Comparison of ENCODE assay signal across 22 cellular contexts in genomic region chr9:3520564-3520963, GRCh38. TPM values are rescaled to one million over a fixed set of nuclear protein-coding genes. Genes with fewer than 3 reads are reported as not detected.
DNase-seq lines count a peak whose midpoint lies in the region; ATAC-seq, FAIRE-seq and TF ChIP-seq lines count a peak whose summit lies in the region.
"Had no signal": no experiment of that assay in that cellular context is flagged by ENCODE, and none has a peak within 500 bp of the region (broad histone marks: within the 10 kb centered on the region; RNA-seq: fewer than 3 reads in every experiment).

No MANE protein-coding gene starts in this region.

- WGBS in GM12878 (ENCODE audit: insufficient coverage, insufficient replicate concordance, low lambda C conversion rate, missing lambda C conversion rate): 100% methylated on average over 4 of the region's 4 CpGs

- no peak for TF ChIP-seq POLR2A in GM12891 (IDR thresholded peaks at IDR 0.05; ENCODE audit: low read depth, low read length)
- TF ChIP-seq POLR2A in GM12878 (IDR thresholded peaks at IDR 0.05; ENCODE audit: low read depth, low read length): no peak

- intact Hi-C loops in CD4-positive, alpha-beta memory T cell (cut with micrococcal nuclease): loop anchor here (10.0 kb wide), 1 partner anchor 1464 kb away; the partner anchor contains the start of gene JAK2
- intact Hi-C loops in GM12878 (cut with micrococcal nuclease; ENCODE audit: unreplicated experiment): loop anchor here (10.0 kb wide), 1 partner anchor 1464 kb away; the partner anchor contains the start of gene JAK2

- no peak for ATAC-seq in GM12878
- no peak for ATAC-seq in GM18520 (IDR thresholded peaks at IDR 0.05; ENCODE audit: unreplicated experiment)
- ATAC-seq: T-cell had no signal

- peaks cover 16% of the 10 kb centered on the region for H3F3A ChIP-seq in neural progenitor cell (ENCODE audit: low read depth)

- no peaks in the 10 kb centered on the region for H3K36me3 ChIP-seq in CD4-positive, alpha-beta memory T cell (ENCODE audit: insufficient read depth, low read length)
- H3K36me3 ChIP-seq in GM12878 (ENCODE audit: control insufficient read depth in 2 of 2, insufficient read depth in 2 of 2, low read length in 1 of 2): 0 out of 4 replicates have a peak, but pooled peaks cover 0 to 5% of the 10 kb centered on the region in 2 experiments
- no peaks in the 10 kb centered on the region for H3K36me3 ChIP-seq in neural progenitor cell
- H3K36me3 ChIP-seq: BE2C, Peyer's patch, SJCRH30 had no signal

- H3K36me3 Mint-ChIP-seq in CD4-positive, alpha-beta memory T cell: peaks cover 3 to 14% of the 10 kb centered on the region in 2 donors
- H3K36me3 Mint-ChIP-seq in neural progenitor cell: peaks cover 18% of the 10 kb centered on the region

- H4K20me1 ChIP-seq in GM12878 (ENCODE audit: control insufficient read depth, insufficient read depth) (no peaks in the 10 kb centered on the region), neural progenitor cell (ENCODE audit: low read depth) (peaks cover 44% of the 10 kb centered on the region)

- peaks cover 82% of the 10 kb centered on the region for H3K79me2 ChIP-seq in GM12878 (ENCODE audit: control insufficient read depth, insufficient read depth, low read length)
- peaks cover 100% of the 10 kb centered on the region for H3K79me2 ChIP-seq in neural progenitor cell (ENCODE audit: low read depth)

- H3K4me2 ChIP-seq in GM12878 (ENCODE audit: control insufficient read depth, insufficient read depth) (peak overlapping the region; percentile 19; the same call in 1 of the 2 replicates), neural progenitor cell (peak overlapping the region; percentile 4)

- no peak for TF ChIP-seq CTCF in GM12878 (IDR thresholded peaks at IDR 0.05 in 2 of 3, conservative IDR thresholded peaks at IDR 0.05 in 1 of 3; ENCODE audit: control insufficient read depth in 2 of 3, extremely low read depth in 1 of 3, insufficient read depth in 1 of 3, low read depth in 3 of 3, low read length in 3 of 3)
- no peak for TF ChIP-seq CTCF in neural progenitor cell (IDR thresholded peaks at IDR 0.05)

- H3K27ac Mint-ChIP-seq in CD4-positive, alpha-beta memory T cell: peak overlapping the region in 4 of 7 donors; percentile 11 to 48 (median 20)
- no peak overlapping the region for H3K27ac Mint-ChIP-seq in neural progenitor cell

- in situ Hi-C loops in GM12878 (cut with MboI): loop anchor here (5.0 kb wide), 1 partner anchor 43 kb away; no protein-coding TSS in a partner anchor

- CTCF ChIA-PET in CD4-positive, alpha-beta memory T cell (lab: Charles Lee; ENCODE audit: partially characterized antibody): interaction anchor here (0.9 kb wide), 1 partner anchor 53 kb away, joined by 4 read pairs; no protein-coding TSS in a partner anchor
- CTCF ChIA-PET in GM12878 (lab: Yijun Ruan, JAX): interaction anchor here (0.7 to 1.6 kb wide), 4 partner anchors 13 to 52 kb away, joined by 3 to 6 read pairs (median 4); no protein-coding TSS in a partner anchor

- no peak overlapping the region for H3K4me3 ChIP-seq in CD4-positive, alpha-beta memory T cell (ENCODE audit: low read length in 2 of 2)
- no peak overlapping the region for H3K4me3 ChIP-seq in GM12878
- H3K4me3 ChIP-seq in neural progenitor cell: no peak overlapping the region
- H3K4me3 ChIP-seq: Peyer's patch, SJCRH30 had no signal

- no peak for TF ChIP-seq RAD21 in GM12878 (IDR thresholded peaks at IDR 0.05; ENCODE audit: insufficient read depth, low read depth, low read length)

- BruUV-seq in GM12878 (replicated peaks; lab: Mats Ljungman, UMichigan): no TSS peak

- peaks cover 0 to 6% (median 0%) of the 10 kb centered on the region in 8 donors for H3K9me3 Mint-ChIP-seq in CD4-positive, alpha-beta memory T cell
- H3K9me3 Mint-ChIP-seq in neural progenitor cell: peaks cover 6% of the 10 kb centered on the region
- H3K9me3 Mint-ChIP-seq: T-cell had no signal

- no peaks in the 10 kb centered on the region for H3K9me3 ChIP-seq in CD4-positive, alpha-beta memory T cell (ENCODE audit: control insufficient read depth in 1 of 2, low read length in 2 of 2)
- H3K9me3 ChIP-seq in GM12878 (replicated peaks; ENCODE audit: control insufficient read depth, insufficient read depth, low read length) (no peaks in the 10 kb centered on the region), neural progenitor cell (ENCODE audit: low read depth) (no peaks in the 10 kb centered on the region)
- H3K9me3 ChIP-seq: BE2C, Peyer's patch, SJCRH30 had no signal

- peaks cover 33% of the 10 kb centered on the region for H3K4me1 ChIP-seq in CD4-positive, alpha-beta memory T cell (ENCODE audit: insufficient read depth, low read length)
- H3K4me1 ChIP-seq in GM12878 (ENCODE audit: control insufficient read depth, insufficient read depth, low read length) (no peaks in the 10 kb centered on the region), neural progenitor cell (peaks cover 41% of the 10 kb centered on the region)
- H3K4me1 ChIP-seq: Peyer's patch had no signal

- H3K9ac ChIP-seq in GM12878 (ENCODE audit: control insufficient read depth, insufficient read depth, low read length) (no peak overlapping the region), neural progenitor cell (no peak overlapping the region)

- POLR2A ChIA-PET in CD4-positive, alpha-beta memory T cell (lab: Charles Lee; ENCODE audit: partially characterized antibody): no interaction called here
- POLR2A ChIA-PET in GM12878 (lab: Charles Lee): interaction anchor here (1.0 kb wide), 1 partner anchor 53 kb away, joined by 3 read pairs; no protein-coding TSS in a partner anchor

- H3K27me3 Mint-ChIP-seq in CD4-positive, alpha-beta memory T cell: peaks cover 0 to 1% of the 10 kb centered on the region in 2 donors
- peaks cover 5% of the 10 kb centered on the region for H3K27me3 Mint-ChIP-seq in neural progenitor cell (ENCODE audit: insufficient read depth, low read depth)
- H3K27me3 Mint-ChIP-seq: T-cell had no signal

- DNase-seq in CD4-positive, alpha-beta memory T cell: peak in 1 of 5 donors; percentile 11
- no peak for DNase-seq in GM12891 (ENCODE audit: insufficient read length, low spot score)
- DNase-seq in GM12878 (ENCODE audit: low read depth, low spot score): no peak
- no peak for DNase-seq in neural progenitor cell (ENCODE audit: low spot score)
- no peak for DNase-seq in HuH-7 (ENCODE audit: low spot score)
- no peak for DNase-seq in stimulated activated CD4-positive, alpha-beta T cell treated with anti-CD3 and anti-CD28 coated beads, Interleukin-4, amount 100 ng/mL, for 24 hours
- DNase-seq: BE2C, DMS79, MM.1S, NCI-H1048, NCI-H1436, NCI-H187 treated with DMSO at 0.1 percent for 48 hours, NCI-H2107, NCI-H345, NCI-H524, NCI-H82, Peyer's patch, SJCRH30, T-cell had no signal

- FAIRE-seq in GM12891 (lab: Jason Lieb, UNC) (peak; percentile 47), GM12878 (lab: Jason Lieb, UNC) (peak; percentile 7)
- FAIRE-seq: GM12892, GM18507 had no signal

- H3K27ac ChIP-seq in CD4-positive, alpha-beta memory T cell (ENCODE audit: low read depth, low read length): no peak overlapping the region
- H3K27ac ChIP-seq in GM12878 (ENCODE audit: control insufficient read depth, insufficient read depth) (no peak overlapping the region), neural progenitor cell (peak overlapping the region; percentile 13)
- H3K27ac ChIP-seq: Peyer's patch, SJCRH30 had no signal

- no peak for TF ChIP-seq EP300 in GM12878 (IDR thresholded peaks at IDR 0.05; ENCODE audit: borderline replicate concordance in 1 of 2, control insufficient read depth in 1 of 2, low read depth in 2 of 2, low read length in 2 of 2)

- RAD21 ChIA-PET in GM12878 (lab: Charles Lee; ENCODE audit: unreplicated experiment): interaction anchor here (1.0 to 1.5 kb wide), 4 partner anchors 13 to 53 kb away, joined by 3 to 5 read pairs (median 4); no protein-coding TSS in a partner anchor

- H3K4me3 Mint-ChIP-seq in CD4-positive, alpha-beta memory T cell: no peak overlapping the region
- peak overlapping the region; percentile 38 for H3K4me3 Mint-ChIP-seq in neural progenitor cell
- H3K4me3 Mint-ChIP-seq: T-cell had no signal

- H2AFZ ChIP-seq in GM12878 (ENCODE audit: control insufficient read depth, low read depth, low read length): no peak overlapping the region
- no peak overlapping the region for H2AFZ ChIP-seq in neural progenitor cell (replicated peaks)

- peaks cover 17 to 50% (median 36%) of the 10 kb centered on the region in 4 donors for H3K4me1 Mint-ChIP-seq in CD4-positive, alpha-beta memory T cell
- peaks cover 43% of the 10 kb centered on the region for H3K4me1 Mint-ChIP-seq in neural progenitor cell

- SMC1A ChIA-PET in GM12878 (lab: Charles Lee; ENCODE audit: uncharacterized antibody, unreplicated experiment): interaction anchor here (0.8 to 5.9 kb wide), 7 partner anchors 10 to 132 kb away, joined by 3 to 43 read pairs (median 4); no protein-coding TSS in a partner anchor

- no peaks in the 10 kb centered on the region for H3K27me3 ChIP-seq in CD4-positive, alpha-beta memory T cell (ENCODE audit: insufficient read depth, low read length)
- no peaks in the 10 kb centered on the region for H3K27me3 ChIP-seq in GM12878 (replicated peaks in 1 of 2; ENCODE audit: control insufficient read depth in 2 of 2, insufficient read depth in 2 of 2, low read length in 1 of 2)
- H3K27me3 ChIP-seq in neural progenitor cell: no peaks in the 10 kb centered on the region
- H3K27me3 ChIP-seq: BE2C, Peyer's patch, SJCRH30 had no signal

TF ChIP-seq in GM12891, 5 proteins besides CTCF, POLR2A, EP300 and RAD21 (continues in another document):
- no peak for TF ChIP-seq POU2F2 (IDR thresholded peaks at IDR 0.05; ENCODE audit: low read depth, low read length)

RNA-seq across cellular contexts. Expression of gene RFX3, which starts 5.2 kb away (rescaled TPM):
- 10 to 100 TPM; 25.9 to 30.8 TPM for total RNA-seq in CD4-positive, alpha-beta memory T cell
- polyA plus RNA-seq in CD4-positive, alpha-beta memory T cell: 1 to 10 TPM; 3.0 to 7.0 TPM
- polyA plus RNA-seq in GM12891 (2012; ENCODE audit: low read depth, missing spikeins): 2.8 TPM
- 84.6 and 85.6 TPM in 2 replicates for total RNA-seq in GM12878 (2013; cell fraction: nucleolus; rRNA removed)
- total RNA-seq in GM12878 (2014; rRNA removed): 3.6 and 4.7 TPM in 2 replicates
- total RNA-seq in GM12878 (2014; rRNA removed; fragmentation: Illumina TruSeq; extraction: Trizol): 6.3 and 6.6 TPM in 2 replicates
- total RNA-seq in GM12878 (2021): 11.9 and 14.8 TPM in 2 replicates
- polyA plus RNA-seq in GM12878 (2011; ENCODE audit: low read depth): 3.3 TPM
- 26.4 and 26.8 TPM in 2 replicates for polyA plus RNA-seq in GM12878 (2011; rRNA removed)
- 13.0 and 16.8 TPM in 2 replicates for polyA plus RNA-seq in GM12878 (2011; cell fraction: cytosol; rRNA removed)
- polyA plus RNA-seq in GM12878 (2011; cell fraction: nucleus; rRNA removed): 40.3 and 51.1 TPM in 2 replicates
- 4.3 and 5.8 TPM in 2 replicates for polyA plus RNA-seq in GM12878 (2012)
- 4.8 and 5.6 TPM in 2 replicates for polyA plus RNA-seq in GM12878 (2014; fragmentation: Illumina TruSeq; extraction: Trizol)
- polyA plus RNA-seq in GM12878 (2014; fragmentation: Nextera tagmentation; extraction: Ambion mirVana): 1 to 10 TPM; 1.2 to 1.8 TPM
- 3.2 and 8.2 TPM in 2 replicates for polyA plus RNA-seq in GM12878 (2014; rRNA removed)
- 1 to 10 TPM; 7.1 to 8.4 TPM for polyA plus RNA-seq in GM12878 (2016; fragmentation: Nextera tagmentation; extraction: Ambion mirVana)
- polyA minus RNA-seq in GM12878 (2011; rRNA and poly(A)+ RNA removed): 208 and 264 TPM in 2 replicates
- 25.1 and 33.7 TPM in 2 replicates for polyA minus RNA-seq in GM12878 (2011; cell fraction: cytosol; rRNA and poly(A)+ RNA removed)
- 103 and 216 TPM in 2 replicates for polyA minus RNA-seq in GM12878 (2011; cell fraction: nucleus; rRNA and poly(A)+ RNA removed)
- 24.8 and 39.6 TPM in 2 replicates for total RNA-seq in neural progenitor cell (ENCODE audit: low replicate concordance)
